In the genomic region with DNA sequence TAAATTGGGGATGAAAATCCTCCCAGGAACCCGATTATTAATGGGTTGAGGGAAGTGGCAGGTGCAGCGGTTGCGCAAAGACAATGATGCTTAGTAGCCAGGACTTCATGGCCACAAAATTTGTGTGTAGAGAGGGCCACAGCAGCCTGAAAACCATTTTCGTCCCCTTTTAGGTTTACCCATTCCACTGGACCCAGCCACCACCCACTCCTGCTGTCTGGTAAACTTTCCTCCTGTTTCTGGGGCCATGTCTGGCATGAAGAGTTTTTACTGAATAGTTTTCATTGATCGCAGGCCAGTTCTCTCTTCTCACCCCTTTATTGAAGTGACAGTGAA, we compare ENCODE assay signal across 2 cellular contexts.
TF ChIP-seq lines count a peak whose summit lies in the region.

No MANE protein-coding gene starts in this region.

TF ChIP-seq in liver, 16 proteins besides CTCF, POLR2A, EP300 and RAD21 (continued from another document):
- TF ChIP-seq, protein P1, sequence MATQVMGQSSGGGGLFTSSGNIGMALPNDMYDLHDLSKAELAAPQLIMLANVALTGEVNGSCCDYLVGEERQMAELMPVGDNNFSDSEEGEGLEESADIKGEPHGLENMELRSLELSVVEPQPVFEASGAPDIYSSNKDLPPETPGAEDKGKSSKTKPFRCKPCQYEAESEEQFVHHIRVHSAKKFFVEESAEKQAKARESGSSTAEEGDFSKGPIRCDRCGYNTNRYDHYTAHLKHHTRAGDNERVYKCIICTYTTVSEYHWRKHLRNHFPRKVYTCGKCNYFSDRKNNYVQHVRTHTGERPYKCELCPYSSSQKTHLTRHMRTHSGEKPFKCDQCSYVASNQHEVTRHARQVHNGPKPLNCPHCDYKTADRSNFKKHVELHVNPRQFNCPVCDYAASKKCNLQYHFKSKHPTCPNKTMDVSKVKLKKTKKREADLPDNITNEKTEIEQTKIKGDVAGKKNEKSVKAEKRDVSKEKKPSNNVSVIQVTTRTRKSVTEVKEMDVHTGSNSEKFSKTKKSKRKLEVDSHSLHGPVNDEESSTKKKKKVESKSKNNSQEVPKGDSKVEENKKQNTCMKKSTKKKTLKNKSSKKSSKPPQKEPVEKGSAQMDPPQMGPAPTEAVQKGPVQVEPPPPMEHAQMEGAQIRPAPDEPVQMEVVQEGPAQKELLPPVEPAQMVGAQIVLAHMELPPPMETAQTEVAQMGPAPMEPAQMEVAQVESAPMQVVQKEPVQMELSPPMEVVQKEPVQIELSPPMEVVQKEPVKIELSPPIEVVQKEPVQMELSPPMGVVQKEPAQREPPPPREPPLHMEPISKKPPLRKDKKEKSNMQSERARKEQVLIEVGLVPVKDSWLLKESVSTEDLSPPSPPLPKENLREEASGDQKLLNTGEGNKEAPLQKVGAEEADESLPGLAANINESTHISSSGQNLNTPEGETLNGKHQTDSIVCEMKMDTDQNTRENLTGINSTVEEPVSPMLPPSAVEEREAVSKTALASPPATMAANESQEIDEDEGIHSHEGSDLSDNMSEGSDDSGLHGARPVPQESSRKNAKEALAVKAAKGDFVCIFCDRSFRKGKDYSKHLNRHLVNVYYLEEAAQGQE (IDR thresholded peaks at IDR 0.05): no peak
- no peak for TF ChIP-seq RXRA (IDR thresholded peaks at IDR 0.05)
- TF ChIP-seq JUND (IDR thresholded peaks at IDR 0.05): no peak
- no peak for TF ChIP-seq SP1 (IDR thresholded peaks at IDR 0.05)
- no peak for TF ChIP-seq HNF4G (IDR thresholded peaks at IDR 0.05)
- TF ChIP-seq FOXA2 (IDR thresholded peaks at IDR 0.05): no peak
- TF ChIP-seq HNF4A (conservative IDR thresholded peaks at IDR 0.05): no peak
- no peak for TF ChIP-seq TAF1 (conservative IDR thresholded peaks at IDR 0.05)
- no peak for TF ChIP-seq YY1 (IDR thresholded peaks at IDR 0.05)
- no peak for TF ChIP-seq NR2F2 (IDR thresholded peaks at IDR 0.05)
- TF ChIP-seq EGR1 (IDR thresholded peaks at IDR 0.05; ENCODE audit: low read depth in 2 of 2): no peak
- TF ChIP-seq, protein P2, sequence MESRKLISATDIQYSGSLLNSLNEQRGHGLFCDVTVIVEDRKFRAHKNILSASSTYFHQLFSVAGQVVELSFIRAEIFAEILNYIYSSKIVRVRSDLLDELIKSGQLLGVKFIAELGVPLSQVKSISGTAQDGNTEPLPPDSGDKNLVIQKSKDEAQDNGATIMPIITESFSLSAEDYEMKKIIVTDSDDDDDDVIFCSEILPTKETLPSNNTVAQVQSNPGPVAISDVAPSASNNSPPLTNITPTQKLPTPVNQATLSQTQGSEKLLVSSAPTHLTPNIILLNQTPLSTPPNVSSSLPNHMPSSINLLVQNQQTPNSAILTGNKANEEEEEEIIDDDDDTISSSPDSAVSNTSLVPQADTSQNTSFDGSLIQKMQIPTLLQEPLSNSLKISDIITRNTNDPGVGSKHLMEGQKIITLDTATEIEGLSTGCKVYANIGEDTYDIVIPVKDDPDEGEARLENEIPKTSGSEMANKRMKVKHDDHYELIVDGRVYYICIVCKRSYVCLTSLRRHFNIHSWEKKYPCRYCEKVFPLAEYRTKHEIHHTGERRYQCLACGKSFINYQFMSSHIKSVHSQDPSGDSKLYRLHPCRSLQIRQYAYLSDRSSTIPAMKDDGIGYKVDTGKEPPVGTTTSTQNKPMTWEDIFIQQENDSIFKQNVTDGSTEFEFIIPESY (IDR thresholded peaks at IDR 0.05): no peak
- TF ChIP-seq, protein P3, sequence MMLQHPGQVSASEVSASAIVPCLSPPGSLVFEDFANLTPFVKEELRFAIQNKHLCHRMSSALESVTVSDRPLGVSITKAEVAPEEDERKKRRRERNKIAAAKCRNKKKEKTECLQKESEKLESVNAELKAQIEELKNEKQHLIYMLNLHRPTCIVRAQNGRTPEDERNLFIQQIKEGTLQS (IDR thresholded peaks at IDR 0.05): no peak

TF ChIP-seq in HepG2, 621 proteins besides CTCF, POLR2A, EP300 and RAD21 (continued from another document):
- no peak for TF ChIP-seq ZNF343 (CRISPR knock-in tag; IDR thresholded peaks at IDR 0.05)
- TF ChIP-seq ZNF761 (CRISPR knock-in tag; conservative IDR thresholded peaks at IDR 0.05): no peak
- no peak for TF ChIP-seq KDM5A (IDR thresholded peaks at IDR 0.05; ENCODE audit: borderline replicate concordance, low read length)
- no peak for TF ChIP-seq ZNF432 (CRISPR knock-in tag; IDR thresholded peaks at IDR 0.05; ENCODE audit: borderline replicate concordance)
- TF ChIP-seq POLR2AphosphoS2 (IDR thresholded peaks at IDR 0.05; ENCODE audit: low read depth, low read length): no peak
- no peak for TF ChIP-seq PCBP1 (IDR thresholded peaks at IDR 0.05; ENCODE audit: borderline replicate concordance, low read depth, low read length)
- no peak for TF ChIP-seq ETV6 (CRISPR knock-in tag; conservative IDR thresholded peaks at IDR 0.05)
- no peak for TF ChIP-seq SMAD9 (CRISPR knock-in tag; IDR thresholded peaks at IDR 0.05)
- TF ChIP-seq, protein P4, sequence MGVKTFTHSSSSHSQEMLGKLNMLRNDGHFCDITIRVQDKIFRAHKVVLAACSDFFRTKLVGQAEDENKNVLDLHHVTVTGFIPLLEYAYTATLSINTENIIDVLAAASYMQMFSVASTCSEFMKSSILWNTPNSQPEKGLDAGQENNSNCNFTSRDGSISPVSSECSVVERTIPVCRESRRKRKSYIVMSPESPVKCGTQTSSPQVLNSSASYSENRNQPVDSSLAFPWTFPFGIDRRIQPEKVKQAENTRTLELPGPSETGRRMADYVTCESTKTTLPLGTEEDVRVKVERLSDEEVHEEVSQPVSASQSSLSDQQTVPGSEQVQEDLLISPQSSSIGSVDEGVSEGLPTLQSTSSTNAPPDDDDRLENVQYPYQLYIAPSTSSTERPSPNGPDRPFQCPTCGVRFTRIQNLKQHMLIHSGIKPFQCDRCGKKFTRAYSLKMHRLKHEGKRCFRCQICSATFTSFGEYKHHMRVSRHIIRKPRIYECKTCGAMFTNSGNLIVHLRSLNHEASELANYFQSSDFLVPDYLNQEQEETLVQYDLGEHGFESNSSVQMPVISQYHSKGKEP (CRISPR knock-in tag; IDR thresholded peaks at IDR 0.05): no peak
- TF ChIP-seq NFE2 (CRISPR knock-in tag; IDR thresholded peaks at IDR 0.05): no peak
- no peak for TF ChIP-seq ZNF138 (CRISPR knock-in tag; IDR thresholded peaks at IDR 0.05; ENCODE audit: low read depth)
